ENCODE assay signal across 10 cellular contexts in genomic region chr6:100617633-100618348, GRCh38.
DNase-seq lines count a peak whose midpoint lies in the region; ATAC-seq and TF ChIP-seq lines count a peak whose summit lies in the region.
"Had no signal": no experiment of that assay in that cellular context is flagged by ENCODE, and none has a peak within 500 bp of the region (broad histone marks: within the 10 kb centered on the region; RNA-seq: fewer than 3 reads in every experiment).

No MANE protein-coding gene starts in this region.

- H3K36me3 ChIP-seq in BJ (ENCODE audit: control insufficient read depth, insufficient read depth, low read length), result 0 out of 2 replicates have a peak, but pooled peaks cover 4% of the 10 kb centered on the region
- H3K36me3 ChIP-seq in adrenal gland (replicated peaks in 1 of 2), result no peaks in the 10 kb centered on the region
- H3K36me3 ChIP-seq in uterus, result no peaks in the 10 kb centered on the region
- H3K36me3 ChIP-seq: gastrocnemius medialis had no signal

- 54 to 65% (median 56%) methylated on average over 4 of the region's 4 CpGs for WGBS in adrenal gland, 4 donors

- CTCF ChIA-PET in BJ (lab: Yijun Ruan, JAX), result no interaction called here

- H3K4me3 ChIP-seq in BJ (ENCODE audit: low read depth, low read length) (no peak overlapping the region), HL-60 (replicated peaks; ENCODE audit: insufficient read depth, low read length) (no peak overlapping the region), adrenal gland (no peak overlapping the region), uterus (no peak overlapping the region)
- H3K4me3 ChIP-seq: BLaER1, gastrocnemius medialis had no signal

- TF ChIP-seq POLR2A in adrenal gland (IDR thresholded peaks at IDR 0.05) (no peak), uterus (IDR thresholded peaks at IDR 0.05) (no peak)

- H3K27ac ChIP-seq in HL-60 (replicated peaks) (0 out of 2 replicates have a peak overlapping the region, but pooled peaks have one; percentile 4), adrenal gland (peak overlapping the region; percentile 51 to 90 (median 72)), uterus (no peak overlapping the region)
- H3K27ac ChIP-seq: BLaER1, gastrocnemius medialis had no signal

- H3K9me3 ChIP-seq in adrenal gland (replicated peaks in 1 of 3) (no peaks in the 10 kb centered on the region), uterus (no peaks in the 10 kb centered on the region)
- H3K9me3 ChIP-seq: gastrocnemius medialis had no signal

- DNase-seq in BJ (ENCODE audit: low read depth) (peak; percentile 40), HL-60 (ENCODE audit: low read depth in 1 of 2, low spot score in 1 of 2) (peak; percentile 20 to 50), adrenal gland (peak in 3 of 7 donors; percentile 30 to 32 (median 31)), GM19238 (ENCODE audit: insufficient read length, low spot score) (no peak), uterus (no peak)
- DNase-seq in activated CD4-positive, alpha-beta T cell treated with anti-CD3 and anti-CD28 coated beads for 4 hours, result no peak
- DNase-seq: gastrocnemius medialis had no signal

- TF ChIP-seq CTCF in BJ (IDR thresholded peaks at IDR 0.05; ENCODE audit: insufficient read depth, low read depth, low read length) (no peak), HL-60 (IDR thresholded peaks at IDR 0.05; ENCODE audit: insufficient read depth, low read length) (no peak), adrenal gland (IDR thresholded peaks at IDR 0.05) (no peak), uterus (IDR thresholded peaks at IDR 0.05) (no peak)

- peaks cover 8 to 18% of the 10 kb centered on the region in 2 donors for H3K4me1 ChIP-seq in adrenal gland (replicated peaks in 1 of 2)
- no peaks in the 10 kb centered on the region for H3K4me1 ChIP-seq in uterus
- H3K4me1 ChIP-seq: BLaER1, gastrocnemius medialis had no signal

- POLR2A ChIA-PET in BJ (lab: Charles Lee), result no interaction called here

- ATAC-seq in GM21423 (IDR thresholded peaks at IDR 0.05; ENCODE audit: unreplicated experiment) (peak; percentile 53), HG03439 (IDR thresholded peaks at IDR 0.05; ENCODE audit: unreplicated experiment) (no peak)
- ATAC-seq: gastrocnemius medialis had no signal

- intact Hi-C loops in adrenal gland (cut with DNase I), result no loop called here
- intact Hi-C loops in uterus (cut with DNase I; ENCODE audit: low total_unique reads), result no loop called here

- H3K27me3 ChIP-seq in BJ (ENCODE audit: control insufficient read depth, insufficient read depth, low read length) (no peaks in the 10 kb centered on the region), HL-60 (ENCODE audit: insufficient read depth, poor library complexity, severe bottlenecking) (no peaks in the 10 kb centered on the region), adrenal gland (no peaks in the 10 kb centered on the region), uterus (no peaks in the 10 kb centered on the region)
- H3K27me3 ChIP-seq: BLaER1, gastrocnemius medialis had no signal

Comparison
In these comparisons a context has a peak if more than half of its experiments do, and no peak if none do; other contexts are left out.
1. DNase-seq: peak in BJ (single experiment) and HL-60 (2 of 2); none in activated CD4-positive, alpha-beta T cell treated with anti-CD3 and anti-CD28 coated beads for 4 hours (0 of 2), GM19238 (single experiment) and uterus (0 of 2).
2. H3K27ac ChIP-seq: peak in HL-60 (single experiment) and adrenal gland (5 of 5); none in uterus (0 of 2).